In genomic region chr1:160884579-160884978, GRCh38 we compare ENCODE assay signal across 12 cellular contexts. TPM values are rescaled to one million over a fixed set of nuclear protein-coding genes. Genes with fewer than 3 reads are reported as not detected.
DNase-seq lines count a peak whose midpoint lies in the region; ATAC-seq, FAIRE-seq and TF ChIP-seq lines count a peak whose summit lies in the region.
"Had no signal": no experiment of that assay in that cellular context is flagged by ENCODE, and none has a peak within 500 bp of the region (broad histone marks: within the 10 kb centered on the region; RNA-seq: fewer than 3 reads in every experiment).

No MANE protein-coding gene starts in this region.

- no peak for FAIRE-seq in pancreas (lab: Jason Lieb, UNC)
- FAIRE-seq: astrocyte had no signal

- H3K27ac Mint-ChIP-seq in activated T-helper 2 cell treated with anti-CD3 and anti-CD28 coated beads, Interferon-gamma antibody, Interleukin-2, Interleukin-4, amounts not matched to agents 10 μg/mL and 5 μg/mL and 100 μg/mL, durations not matched to agents 14 hours and 24 hours and 36 hours: no peak overlapping the region

- peak; percentile 70 for ATAC-seq in HG02610 (IDR thresholded peaks at IDR 0.05; ENCODE audit: unreplicated experiment)
- no peak for ATAC-seq in pancreas
- ATAC-seq: esophagus mucosa had no signal

- H3K27ac ChIP-seq in neutrophil (peak overlapping the region; percentile 14), pancreas (no peak overlapping the region)

- no peak overlapping the region for H3K4me3 Mint-ChIP-seq in activated T-helper 2 cell treated with anti-CD3 and anti-CD28 coated beads, Interferon-gamma antibody, Interleukin-2, Interleukin-4, amounts not matched to agents 10 μg/mL and 5 μg/mL and 100 μg/mL, durations not matched to agents 14 hours and 24 hours and 36 hours (ENCODE audit: low read depth)

- H3K4me3 ChIP-seq in GM12864 (ENCODE audit: low read depth, low read length) (no peak overlapping the region), neutrophil (ENCODE audit: low read depth in 1 of 2, low read length in 1 of 2) (no peak overlapping the region), pancreas (no peak overlapping the region)

- no peaks in the 10 kb centered on the region for H3K9me3 Mint-ChIP-seq in activated T-helper 2 cell treated with anti-CD3 and anti-CD28 coated beads, Interferon-gamma antibody, Interleukin-2, Interleukin-4, amounts not matched to agents 10 μg/mL and 5 μg/mL and 100 μg/mL, durations not matched to agents 14 hours and 24 hours and 36 hours

- H3K4me1 Mint-ChIP-seq in activated T-helper 2 cell treated with anti-CD3 and anti-CD28 coated beads, Interferon-gamma antibody, Interleukin-2, Interleukin-4, amounts not matched to agents 10 μg/mL and 5 μg/mL and 100 μg/mL, durations not matched to agents 14 hours and 24 hours and 36 hours (ENCODE audit: low read depth): peaks cover 4% of the 10 kb centered on the region

- H3K27me3 Mint-ChIP-seq in activated T-helper 2 cell treated with anti-CD3 and anti-CD28 coated beads, Interferon-gamma antibody, Interleukin-2, Interleukin-4, amounts not matched to agents 10 μg/mL and 5 μg/mL and 100 μg/mL, durations not matched to agents 14 hours and 24 hours and 36 hours (ENCODE audit: low read depth): peaks cover 13% of the 10 kb centered on the region

- H3K9me3 ChIP-seq in neutrophil: no peaks in the 10 kb centered on the region
- H3K9me3 ChIP-seq in pancreas: no peaks in the 10 kb centered on the region

- intact Hi-C loops in activated T-helper 2 cell treated with anti-CD3 and anti-CD28 coated beads, Interferon-gamma antibody, Interleukin-2, Interleukin-4, amounts not matched to agents 10 μg/mL and 5 μg/mL and 100 μg/mL, durations not matched to agents 14 hours and 24 hours and 36 hours (cut with micrococcal nuclease): loop anchor here (2.0 to 5.0 kb wide), 2 partner anchors 48 to 107 kb away; no protein-coding TSS in a partner anchor
- intact Hi-C loops in pancreas (cut with DNase I): no loop called here

- H3K4me1 ChIP-seq in neutrophil (ENCODE audit: control insufficient read depth in 1 of 2, insufficient read depth in 1 of 2, low read depth in 1 of 2, low read length in 1 of 2) (peaks cover 27 to 28% of the 10 kb centered on the region in 2 experiments), pancreas (no peaks in the 10 kb centered on the region)

- H3K27me3 ChIP-seq in neutrophil (no peaks in the 10 kb centered on the region), pancreas (no peaks in the 10 kb centered on the region)

- WGBS in pancreas, 2 donors: 80 to 85% methylated on average over 6 of the region's 6 CpGs

- DNase-seq in GM12864 (ENCODE audit: low read depth) (no peak), pancreas (no peak), GDM1 (lab: John Stamatoyannopoulos, UW) (no peak), NCI-H2107 (lab: John Stamatoyannopoulos, UW) (no peak), medulla oblongata (ENCODE audit: extremely low spot score) (no peak)
- DNase-seq in activated T-helper 2 cell treated with anti-CD3 and anti-CD28 coated beads, Interferon-gamma antibody, Interleukin-2, Interleukin-4, amounts not matched to agents 10 μg/mL and 5 μg/mL and 100 μg/mL, durations not matched to agents 14 hours and 24 hours and 36 hours (ENCODE audit: low spot score): peak; percentile 22
- DNase-seq: NCI-H187 treated with DMSO at 0.1 percent for 48 hours had no signal

- H3K36me3 ChIP-seq in neutrophil (no peaks in the 10 kb centered on the region), pancreas (no peaks in the 10 kb centered on the region)

- peak; percentile 69 for TF ChIP-seq CTCF in GM12864 (IDR thresholded peaks at IDR 0.05; ENCODE audit: low read depth, low read length, missing control alignments)
- no peak for TF ChIP-seq CTCF in neutrophil (IDR thresholded peaks at IDR 0.05)
- TF ChIP-seq CTCF in pancreas (IDR thresholded peaks at IDR 0.05): no peak

- H3K36me3 Mint-ChIP-seq in activated T-helper 2 cell treated with anti-CD3 and anti-CD28 coated beads, Interferon-gamma antibody, Interleukin-2, Interleukin-4, amounts not matched to agents 10 μg/mL and 5 μg/mL and 100 μg/mL, durations not matched to agents 14 hours and 24 hours and 36 hours (ENCODE audit: low read depth): no peaks in the 10 kb centered on the region

RNA-seq across cellular contexts. Expression of gene ITLN1, which starts 0.4 kb away (rescaled TPM):
- not detected in 2 replicates for total RNA-seq in activated T-helper 2 cell treated with anti-CD3 and anti-CD28 coated beads, Interferon-gamma antibody, Interleukin-2, Interleukin-4, amounts not matched to agents 10 μg/mL and 5 μg/mL and 100 μg/mL, durations not matched to agents 14 hours and 24 hours and 36 hours
- under 1 TPM in 4 of 6 donors, not detected in 2; 0.19 to 0.51 (median 0.27) TPM for total RNA-seq in pancreas
- 10 to 100 TPM in 1 of 2 donors, under 1 TPM in 1; 0.12 to 15.1 TPM for polyA plus RNA-seq in pancreas
- total RNA-seq: astrocyte, esophagus mucosa, lower leg skin had no signal

RNA-seq across cellular contexts. Expression of gene CD244, which starts 21.9 kb away (rescaled TPM):
- total RNA-seq in activated T-helper 2 cell treated with anti-CD3 and anti-CD28 coated beads, Interferon-gamma antibody, Interleukin-2, Interleukin-4, amounts not matched to agents 10 μg/mL and 5 μg/mL and 100 μg/mL, durations not matched to agents 14 hours and 24 hours and 36 hours: 0.21 and 0.32 TPM in 2 replicates
- under 1 TPM in 5 of 6 donors, not detected in 1; 0.06 to 0.79 (median 0.14) TPM for total RNA-seq in pancreas
- polyA plus RNA-seq in pancreas: under 1 TPM in 1 of 2 donors, not detected in 1; 0.07 TPM
- total RNA-seq: astrocyte had no signal
